In genomic region chr2:46947841-46948240, GRCh38 we compare ENCODE assay signal across 1 cellular context.
TF ChIP-seq lines count a peak whose summit lies in the region.

No MANE protein-coding gene starts in this region.

TF ChIP-seq in endothelial cell of umbilical vein, 7 proteins besides CTCF, POLR2A, EP300 and RAD21:
- TF ChIP-seq EZH2 (IDR thresholded peaks at IDR 0.05; ENCODE audit: borderline replicate concordance, low read depth, low read length, severe bottlenecking) (no peak), FOS (IDR thresholded peaks at IDR 0.05; ENCODE audit: borderline replicate concordance, insufficient read depth, low read length) (no peak), GATA2 (IDR thresholded peaks at IDR 0.05; ENCODE audit: insufficient read depth, insufficient read length, low read depth, low read length) (no peak), MYC (IDR thresholded peaks at IDR 0.05; ENCODE audit: low read depth, low read length) (no peak), POLR2AphosphoS5 (IDR thresholded peaks at IDR 0.05; ENCODE audit: insufficient read depth, low read depth, low read length) (no peak), JUN (IDR thresholded peaks at IDR 0.05; ENCODE audit: borderline replicate concordance, insufficient read depth, insufficient read length, low read depth) (no peak)
- TF ChIP-seq, protein P1, sequence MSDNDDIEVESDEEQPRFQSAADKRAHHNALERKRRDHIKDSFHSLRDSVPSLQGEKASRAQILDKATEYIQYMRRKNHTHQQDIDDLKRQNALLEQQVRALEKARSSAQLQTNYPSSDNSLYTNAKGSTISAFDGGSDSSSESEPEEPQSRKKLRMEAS (IDR thresholded peaks at IDR 0.05; ENCODE audit: insufficient read depth, insufficient read length), result no peak
